34 cellular contexts compared by ENCODE assay signal in genomic region chr11:1049911-1050580, GRCh38. TPM values are rescaled to one million over a fixed set of nuclear protein-coding genes. Genes with fewer than 3 reads are reported as not detected.
A peak's percentile ranks its signal among the peaks of the same experiment; 100 is the strongest.
DNase-seq lines count a peak whose midpoint lies in the region; ATAC-seq, FAIRE-seq and TF ChIP-seq lines count a peak whose summit lies in the region.
"Had no signal": no experiment of that assay in that cellular context is flagged by ENCODE, and none has a peak within 500 bp of the region (broad histone marks: within the 10 kb centered on the region; RNA-seq: fewer than 3 reads in every experiment).

No MANE protein-coding gene starts in this region.

- H3K4me3 ChIP-seq in HCT116 (replicated peaks in 1 of 2; ENCODE audit: low read depth in 1 of 2, low read length in 2 of 2) = no peak overlapping the region
- H3K4me3 ChIP-seq in kidney (ENCODE audit: low read length in 2 of 2) = no peak overlapping the region
- H3K4me3 ChIP-seq: colonic mucosa, K562, stomach, thyroid gland, vagina had no signal

- H3K9me2 ChIP-seq in HCT116 (ENCODE audit: insufficient read depth) = no peaks in the 10 kb centered on the region

- no peak overlapping the region for H2AFZ ChIP-seq in HCT116 (ENCODE audit: low read depth, low read length, poor library complexity, severe bottlenecking)

- H3K36me3 Mint-ChIP-seq in activated T-cell treated with anti-CD3 and anti-CD28 coated beads, Interleukin-2, amount 50 U/mL, for 24 hours (ENCODE audit: low read depth) = no peaks in the 10 kb centered on the region
- H3K36me3 Mint-ChIP-seq in activated T-cell treated with anti-CD3 and anti-CD28 coated beads, Interleukin-2, amount 50 U/mL, for 72 hours (ENCODE audit: insufficient read depth in 2 of 2) = no peaks in the 10 kb centered on the region
- H3K36me3 Mint-ChIP-seq: CD8-positive, alpha-beta T cell had no signal

- RAD21 ChIA-PET in HCT116 (lab: Charles Lee; ENCODE audit: low non-redundant PET in 1 of 2, low total read pairs in 2 of 2, uncharacterized antibody in 2 of 2, unreplicated experiment in 2 of 2) = no interaction called here

- H3K4me2 ChIP-seq in HCT116 (ENCODE audit: low read length) = no peak overlapping the region

- H3K36me3 ChIP-seq in HCT116 (ENCODE audit: control insufficient read depth in 1 of 2, insufficient read depth in 2 of 2, low read length in 2 of 2) = no peaks in the 10 kb centered on the region
- H3K36me3 ChIP-seq in kidney (ENCODE audit: control insufficient read depth in 1 of 2, insufficient read depth in 2 of 2, low read length in 2 of 2) = no peaks in the 10 kb centered on the region
- H3K36me3 ChIP-seq: colonic mucosa, stomach, thyroid gland, vagina had no signal

- intact Hi-C loops in HCT116 (cut with micrococcal nuclease) (loop anchor here (2.0 to 10.0 kb wide), 2 partner anchors 151 to 175 kb away; no protein-coding TSS in a partner anchor), kidney (cut with DNase I) (loop anchor here (10.0 kb wide), 1 partner anchor 195 kb away; no protein-coding TSS in a partner anchor), posterior vena cava (cut with DNase I) (loop anchor here (5.0 to 10.0 kb wide), 2 partner anchors 185 to 198 kb away; no protein-coding TSS in a partner anchor)

- peaks cover 19% of the 10 kb centered on the region for H3K27me3 Mint-ChIP-seq in activated T-cell treated with anti-CD3 and anti-CD28 coated beads, Interleukin-2, amount 50 U/mL, for 24 hours
- no peaks in the 10 kb centered on the region for H3K27me3 Mint-ChIP-seq in activated T-cell treated with anti-CD3 and anti-CD28 coated beads, Interleukin-2, amount 50 U/mL, for 72 hours (ENCODE audit: low read depth)

- FAIRE-seq in kidney (lab: Jason Lieb, UNC) = no peak
- FAIRE-seq: bronchial epithelial cell, GM12892, H54, K562, RCC 7860, small intestine had no signal

- TF ChIP-seq CTCF in HCT116 (IDR thresholded peaks at IDR 0.05 in 2 of 3, conservative IDR thresholded peaks at IDR 0.05 in 1 of 3; ENCODE audit: borderline replicate concordance in 1 of 3, insufficient read depth in 1 of 3, low read depth in 2 of 3, low read length in 2 of 3) (no peak), kidney (IDR thresholded peaks at IDR 0.05; ENCODE audit: borderline replicate concordance, extremely low read depth, insufficient read depth) (no peak)

- no peaks in the 10 kb centered on the region for H3K79me2 ChIP-seq in HCT116 (ENCODE audit: insufficient read depth, low read length)

- no peak for ATAC-seq in activated T-cell treated with anti-CD3 and anti-CD28 coated beads, Interleukin-2, amount 50 U/mL, for 72 hours (replicated peaks in 1 of 2)
- no peak for ATAC-seq in HCT116

- POLR2A ChIA-PET in HCT116 (lab: Charles Lee) (no interaction called here), HEK293T (lab: Yijun Ruan, JAX) (no interaction called here)

- no TSS peak for BruUV-seq in HCT116 (replicated peaks; lab: Mats Ljungman, UMichigan)

- no peaks in the 10 kb centered on the region for H3K9me3 Mint-ChIP-seq in activated T-cell treated with anti-CD3 and anti-CD28 coated beads, Interleukin-2, amount 50 U/mL, for 24 hours
- H3K9me3 Mint-ChIP-seq in activated T-cell treated with anti-CD3 and anti-CD28 coated beads, Interleukin-2, amount 50 U/mL, for 72 hours = no peaks in the 10 kb centered on the region
- H3K9me3 Mint-ChIP-seq: activated CD4-positive, alpha-beta T cell treated with anti-CD3 and anti-CD28 coated beads, Interleukin-2, amount 10 ng/mL, durations not matched to agents 24 days and 14 days; CD8-positive, alpha-beta T cell; T-helper 2 cell treated with Interferon-gamma antibody and Interleukin-4, amounts not matched to agents 5 μg/mL and 100 μg/mL, for 36 hours had no signal

- TF ChIP-seq POLR2A in HCT116 (IDR thresholded peaks at IDR 0.05; ENCODE audit: borderline replicate concordance, extremely low read depth, insufficient read depth, insufficient read length) = no peak

- H3K9ac ChIP-seq in HCT116 (ENCODE audit: low read length) (no peak overlapping the region), kidney (ENCODE audit: low read length in 2 of 2) (no peak overlapping the region)

- peak; percentile 25 for DNase-seq in activated T-cell treated with anti-CD3 and anti-CD28 coated beads, Interleukin-2, amount 50 U/mL, for 24 hours
- DNase-seq in activated T-cell treated with anti-CD3 and anti-CD28 coated beads, Interleukin-2, amount 50 U/mL, for 72 hours = no peak
- DNase-seq in HCT116 (ENCODE audit: low read depth, low spot score) (no peak), kidney (peak; percentile 77), posterior vena cava (ENCODE audit: low spot score) (peak; percentile 80), HEK293T (ENCODE audit: extremely low spot score) (no peak), NCI-H2107 (lab: John Stamatoyannopoulos, UW) (no peak)
- DNase-seq in NK-92 treated with Interleukin-12 subunit alpha and Interleukin-12 subunit beta, amount 100 ng/mL, for 24 hours (lab: John Stamatoyannopoulos, UW) = no peak
- DNase-seq: activated CD4-positive, alpha-beta T cell treated with anti-CD3 and anti-CD28 coated beads, Interleukin-2, amount 10 ng/mL, durations not matched to agents 24 days and 14 days; activated naive CD4-positive, alpha-beta T cell; activated T-cell treated with anti-CD3 and anti-CD28 coated beads, Interleukin-2, amount 50 U/mL, for 1 hour; amygdala; colonic mucosa; effector memory CD4-positive, alpha-beta T cell; EL; erythroblast; kidney glomerular epithelial cell; small intestine; stimulated activated CD4-positive, alpha-beta T cell treated with anti-CD3 and anti-CD28 coated beads, Interleukin-1b, Interleukin-23, amount 100 ng/mL, for 48 hours; stimulated activated CD8-positive, alpha-beta memory T cell treated with anti-CD3 and anti-CD28 coated beads, Interleukin-4, amount 100 ng/mL, for 48 hours had no signal

- H3K4me1 ChIP-seq in HCT116 (ENCODE audit: control insufficient read depth in 1 of 2, insufficient read depth in 2 of 2, low read length in 2 of 2) (peaks cover 3 to 18% of the 10 kb centered on the region in 2 experiments; a peak in 3 of 4 replicates), kidney (ENCODE audit: control insufficient read depth in 1 of 2, insufficient read depth in 1 of 2, low read depth in 1 of 2, low read length in 2 of 2) (peaks cover 0 to 2% of the 10 kb centered on the region in 2 donors)

- H3K27me3 ChIP-seq in HCT116 (ENCODE audit: insufficient read depth, low read length) = no peaks in the 10 kb centered on the region
- H3K27me3 ChIP-seq: thyroid gland, vagina had no signal

- H3K27ac ChIP-seq in HCT116 (ENCODE audit: low read depth, low read length) (peak overlapping the region; percentile 13; the same call in 1 of the 2 replicates), kidney (ENCODE audit: low read depth in 2 of 2, low read length in 2 of 2) (no peak overlapping the region)
- H3K27ac ChIP-seq: colonic mucosa, thyroid gland, vagina had no signal

- H3K27ac Mint-ChIP-seq in activated T-cell treated with anti-CD3 and anti-CD28 coated beads, Interleukin-2, amount 50 U/mL, for 24 hours = no peak overlapping the region
- H3K27ac Mint-ChIP-seq in activated T-cell treated with anti-CD3 and anti-CD28 coated beads, Interleukin-2, amount 50 U/mL, for 72 hours = no peak overlapping the region
- H3K27ac Mint-ChIP-seq: activated CD4-positive, alpha-beta T cell treated with anti-CD3 and anti-CD28 coated beads, Interleukin-2, amount 10 ng/mL, durations not matched to agents 24 days and 14 days; CD8-positive, alpha-beta T cell; T-helper 2 cell treated with Interferon-gamma antibody and Interleukin-4, amounts not matched to agents 5 μg/mL and 100 μg/mL, for 36 hours had no signal

- H3K9me3 ChIP-seq in HCT116 (ENCODE audit: control insufficient read depth in 1 of 2, insufficient read depth in 1 of 2, low read depth in 1 of 2, low read length in 2 of 2) = no peaks in the 10 kb centered on the region
- peaks cover 0 to under 1% of the 10 kb centered on the region in 2 donors for H3K9me3 ChIP-seq in kidney (ENCODE audit: control insufficient read depth in 1 of 2, low read length in 2 of 2)
- H3K9me3 ChIP-seq: colonic mucosa, stomach, thyroid gland, vagina had no signal

- H3K4me1 Mint-ChIP-seq in activated T-cell treated with anti-CD3 and anti-CD28 coated beads, Interleukin-2, amount 50 U/mL, for 24 hours (ENCODE audit: low read depth) = peaks cover 2% of the 10 kb centered on the region
- H3K4me1 Mint-ChIP-seq in activated T-cell treated with anti-CD3 and anti-CD28 coated beads, Interleukin-2, amount 50 U/mL, for 72 hours (ENCODE audit: low read depth) = no peaks in the 10 kb centered on the region

- CTCF ChIA-PET in HCT116 (lab: Charles Lee) = interaction anchor here (1.5 kb wide), 1 partner anchor 201 kb away, joined by 3 read pairs; no protein-coding TSS in a partner anchor
- CTCF ChIA-PET in HEK293T (lab: Yijun Ruan, JAX) = interaction anchor here (0.6 to 1.5 kb wide), 4 partner anchors 9 to 204 kb away, joined by 3 to 5 read pairs (median 4); no protein-coding TSS in a partner anchor

- no peaks in the 10 kb centered on the region for H4K20me1 ChIP-seq in HCT116 (ENCODE audit: insufficient read depth)

- no peak for TF ChIP-seq RAD21 in HCT116 (IDR thresholded peaks at IDR 0.05; ENCODE audit: low read depth)

- H3K4me3 Mint-ChIP-seq in activated T-cell treated with anti-CD3 and anti-CD28 coated beads, Interleukin-2, amount 50 U/mL, for 24 hours = no peak overlapping the region
- H3K4me3 Mint-ChIP-seq in activated T-cell treated with anti-CD3 and anti-CD28 coated beads, Interleukin-2, amount 50 U/mL, for 72 hours = no peak overlapping the region
- H3K4me3 Mint-ChIP-seq: activated CD4-positive, alpha-beta T cell treated with anti-CD3 and anti-CD28 coated beads, Interleukin-2, amount 10 ng/mL, durations not matched to agents 24 days and 14 days; CD8-positive, alpha-beta T cell; T-helper 2 cell treated with Interferon-gamma antibody and Interleukin-4, amounts not matched to agents 5 μg/mL and 100 μg/mL, for 36 hours had no signal

TF ChIP-seq in HCT116, 20 proteins besides CTCF, POLR2A, EP300 and RAD21 (continues in another document):
- no peak for TF ChIP-seq EGR1 (IDR thresholded peaks at IDR 0.05; ENCODE audit: low read depth)
- no peak for TF ChIP-seq ZFX (IDR thresholded peaks at IDR 0.05)
- TF ChIP-seq EZH2 (IDR thresholded peaks at IDR 0.05) = no peak

TF ChIP-seq in HEK293T, 16 proteins besides CTCF, POLR2A, EP300 and RAD21 (continues in another document):
- TF ChIP-seq SUZ12 (IDR thresholded peaks at IDR 0.05) (no peak), TARDBP (IDR thresholded peaks at IDR 0.05) (no peak)

RNA-seq across cellular contexts. Expression of gene MUC6, which starts 13.5 kb away (rescaled TPM):
- total RNA-seq in activated T-cell treated with anti-CD3 and anti-CD28 coated beads, Interleukin-2, amount 50 U/mL, for 72 hours = not detected
- total RNA-seq in HCT116 (2021; ENCODE audit: unreplicated experiment) (0.02 TPM), kidney (3.0 TPM), posterior vena cava (not detected)
- 0.21 and 0.36 TPM in 2 replicates for polyA plus RNA-seq in HCT116 (2012)
- 1.1 TPM for polyA plus RNA-seq in kidney (ENCODE audit: insufficient read depth, low read depth, low replicate concordance)
- total RNA-seq: A172; activated CD4-positive, alpha-beta T cell treated with anti-CD3 and anti-CD28 coated beads, Interleukin-2, amount 10 ng/mL, durations not matched to agents 24 days and 14 days; activated CD8-positive, alpha-beta memory T cell treated with anti-CD3 and anti-CD28 coated beads for 36 hours; bronchial epithelial cell; CD8-positive, alpha-beta T cell; K562; M059J; pulmonary artery endothelial cell; thyroid gland; vagina had no signal
- polyA plus RNA-seq: K562 had no signal

RNA-seq across cellular contexts. Expression of gene MUC2, which starts 24.6 kb away (rescaled TPM):
- total RNA-seq in activated T-cell treated with anti-CD3 and anti-CD28 coated beads, Interleukin-2, amount 50 U/mL, for 72 hours = not detected
- total RNA-seq in HCT116 (2021; ENCODE audit: unreplicated experiment) = 0.47 TPM
- 0.09 and 0.25 TPM in 2 replicates for polyA plus RNA-seq in HCT116 (2012)
- not detected for total RNA-seq in kidney
- not detected for polyA plus RNA-seq in kidney (ENCODE audit: insufficient read depth, low read depth, low replicate concordance)
- total RNA-seq in posterior vena cava = under 1 TPM in 1 of 2 donors, not detected in 1; 0.05 TPM
- total RNA-seq: A172; activated CD4-positive, alpha-beta T cell treated with anti-CD3 and anti-CD28 coated beads, Interleukin-2, amount 10 ng/mL, durations not matched to agents 24 days and 14 days; activated CD8-positive, alpha-beta memory T cell treated with anti-CD3 and anti-CD28 coated beads for 36 hours; bronchial epithelial cell; CD8-positive, alpha-beta T cell; M059J; pulmonary artery endothelial cell; thyroid gland; vagina had no signal
- polyA plus RNA-seq: stomach had no signal

Comparison
In these comparisons a context has a peak if more than half of its experiments do, and no peak if none do; other contexts are left out.
1. DNase-seq: peak in activated T-cell treated with anti-CD3 and anti-CD28 coated beads, Interleukin-2, amount 50 U/mL, for 24 hours (single experiment), kidney (single experiment) and posterior vena cava (single experiment); none in activated T-cell treated with anti-CD3 and anti-CD28 coated beads, Interleukin-2, amount 50 U/mL, for 72 hours (0 of 2), HCT116 (single experiment), HEK293T (single experiment), NCI-H2107 (single experiment) and NK-92 treated with Interleukin-12 subunit alpha and Interleukin-12 subunit beta, amount 100 ng/mL, for 24 hours (single experiment).